ENCODE assay signal across 9 cellular contexts in genomic region chr12:10392394-10392930, GRCh38. TPM values are rescaled to one million over a fixed set of nuclear protein-coding genes. Genes with fewer than 3 reads are reported as not detected.
DNase-seq lines count a peak whose midpoint lies in the region; ATAC-seq and TF ChIP-seq lines count a peak whose summit lies in the region.
"Had no signal": no experiment of that assay in that cellular context is flagged by ENCODE, and none has a peak within 500 bp of the region (broad histone marks: within the 10 kb centered on the region; RNA-seq: fewer than 3 reads in every experiment).

No MANE protein-coding gene starts in this region.

- H3K27ac ChIP-seq in CD8-positive, alpha-beta memory T cell (ENCODE audit: low read depth, low read length): peak overlapping the region; percentile 54
- H3K27ac ChIP-seq in RWPE2 (ENCODE audit: poor library complexity, severe bottlenecking) (peak overlapping the region; percentile 81), gastroesophageal sphincter (peak overlapping the region in 1 of 4 donors; percentile 3), coronary artery (no peak overlapping the region)

- peaks cover 57 to 69% (median 57%) of the 10 kb centered on the region in 3 donors for H3K4me1 Mint-ChIP-seq in CD8-positive, alpha-beta memory T cell

- H3K9me3 ChIP-seq in CD8-positive, alpha-beta memory T cell (ENCODE audit: low read length): no peaks in the 10 kb centered on the region
- H3K9me3 ChIP-seq in RWPE2 (ENCODE audit: severe bottlenecking) (no peaks in the 10 kb centered on the region), gastroesophageal sphincter (no peaks in the 10 kb centered on the region)

- no peaks in the 10 kb centered on the region for H3K27me3 ChIP-seq in CD8-positive, alpha-beta memory T cell (ENCODE audit: insufficient read depth, low read length, poor library complexity, severe bottlenecking)
- H3K27me3 ChIP-seq in RWPE2 (ENCODE audit: insufficient read depth, poor library complexity, severe bottlenecking) (no peaks in the 10 kb centered on the region), gastroesophageal sphincter (no peaks in the 10 kb centered on the region)

- peak overlapping the region; percentile 89 to 99 (median 98) for H3K27ac Mint-ChIP-seq in CD8-positive, alpha-beta memory T cell

- TF ChIP-seq POLR2A in gastroesophageal sphincter (IDR thresholded peaks at IDR 0.05): no peak

- ATAC-seq in GM19455 (IDR thresholded peaks at IDR 0.05; ENCODE audit: unreplicated experiment) (peak; percentile 55), HG03571 (IDR thresholded peaks at IDR 0.05; ENCODE audit: unreplicated experiment) (peak; percentile 77), RWPE2 (ENCODE audit: low read depth) (peak; percentile 79), gastroesophageal sphincter (peak; percentile 79)
- peak; percentile 44 for ATAC-seq in stimulated activated naive CD8-positive, alpha-beta T cell treated with anti-CD3 and anti-CD28 coated beads, Interleukin-15, Interleukin-2, amounts not matched to agents 100 U/mL and 50 U/mL, for 24 hours

- no peak for TF ChIP-seq EP300 in gastroesophageal sphincter (IDR thresholded peaks at IDR 0.05)

- H3K27me3 Mint-ChIP-seq in CD8-positive, alpha-beta memory T cell: no peaks in the 10 kb centered on the region

- POLR2A ChIA-PET in CD8-positive, alpha-beta memory T cell (lab: Charles Lee): interaction anchor here (0.6 to 1.5 kb wide), 8 partner anchors 11 to 167 kb away, joined by 3 to 9 read pairs (median 3); partner anchors contain the start of gene KLRC4

- peaks cover 39% of the 10 kb centered on the region for H3K4me1 ChIP-seq in CD8-positive, alpha-beta memory T cell (ENCODE audit: insufficient read depth, low read length)
- H3K4me1 ChIP-seq in RWPE2 (ENCODE audit: insufficient read depth, poor library complexity, severe bottlenecking): peaks cover 36% of the 10 kb centered on the region
- peaks cover 0 to 27% (median 4%) of the 10 kb centered on the region in 3 donors for H3K4me1 ChIP-seq in gastroesophageal sphincter

- CTCF ChIA-PET in CD8-positive, alpha-beta memory T cell (lab: Charles Lee): interaction anchor here (0.7 to 3.5 kb wide), 5 partner anchors 15 to 166 kb away, joined by 3 to 24 read pairs (median 4); no protein-coding TSS in a partner anchor

- no peak overlapping the region for H3K4me3 ChIP-seq in CD8-positive, alpha-beta memory T cell (ENCODE audit: low read length)
- H3K4me3 ChIP-seq in RWPE2 (ENCODE audit: severe bottlenecking) (no peak overlapping the region), gastroesophageal sphincter (no peak overlapping the region), coronary artery (no peak overlapping the region)

- TF ChIP-seq CTCF in RWPE2 (IDR thresholded peaks at IDR 0.05; ENCODE audit: poor library complexity, severe bottlenecking) (no peak), gastroesophageal sphincter (IDR thresholded peaks at IDR 0.05) (no peak), coronary artery (IDR thresholded peaks at IDR 0.05) (no peak)

- peak in 4 of 5 donors; percentile 38 to 73 (median 54) for DNase-seq in CD8-positive, alpha-beta memory T cell
- DNase-seq in RWPE2 (ENCODE audit: low spot score) (peak; percentile 62), coronary artery (ENCODE audit: low spot score) (no peak)
- peak; percentile 58 for DNase-seq in stimulated activated naive CD8-positive, alpha-beta T cell treated with anti-CD3 and anti-CD28 coated beads, Interleukin-15, Interleukin-2, amounts not matched to agents 100 U/mL and 50 U/mL, for 24 hours
- DNase-seq in activated CD4-positive, alpha-beta T cell treated with anti-CD3 and anti-CD28 coated beads, Interleukin-2, amount 50 U/mL, for 4 hours: no peak

- peak overlapping the region; percentile 74 to 90 (median 81) for H3K4me3 Mint-ChIP-seq in CD8-positive, alpha-beta memory T cell

- peaks cover 0 to 35% (median 13%) of the 10 kb centered on the region in 3 donors for H3K36me3 Mint-ChIP-seq in CD8-positive, alpha-beta memory T cell

- no peaks in the 10 kb centered on the region for H3K9me3 Mint-ChIP-seq in CD8-positive, alpha-beta memory T cell

- H3K36me3 ChIP-seq in CD8-positive, alpha-beta memory T cell (ENCODE audit: insufficient read depth, low read length): no peaks in the 10 kb centered on the region
- H3K36me3 ChIP-seq in RWPE2 (ENCODE audit: low read depth): no peaks in the 10 kb centered on the region
- H3K36me3 ChIP-seq in gastroesophageal sphincter: no peaks in the 10 kb centered on the region

- 32 to 34% methylated on average over 7 of the region's 7 CpGs for WGBS in gastroesophageal sphincter (ENCODE audit: low coverage in 1 of 2), 2 donors

RNA-seq across cellular contexts. Expression of gene KLRK1, which starts 2.6 kb away (rescaled TPM):
- 100 to 1,000 TPM; 145 to 161 TPM for total RNA-seq in CD8-positive, alpha-beta memory T cell
- polyA plus RNA-seq in CD8-positive, alpha-beta memory T cell: 562 TPM
- 1 to 10 TPM in 2 of 4 donors, under 1 TPM in 2; 0.57 to 2.0 (median 0.97) TPM for total RNA-seq in gastroesophageal sphincter
- total RNA-seq: epithelial cell of proximal tubule had no signal

RNA-seq across cellular contexts. Expression of gene KLRC4, which starts 17.1 kb away (rescaled TPM):
- 10 to 100 TPM; 10.7 to 16.2 TPM for total RNA-seq in CD8-positive, alpha-beta memory T cell
- polyA plus RNA-seq in CD8-positive, alpha-beta memory T cell: 3.4 TPM
- total RNA-seq in gastroesophageal sphincter: 1 to 10 TPM in 1 of 4 donors, not detected in 3; 2.3 TPM
- total RNA-seq: epithelial cell of proximal tubule had no signal

RNA-seq across cellular contexts. Expression of gene KLRC3, which starts 27.9 kb away (rescaled TPM):
- total RNA-seq in CD8-positive, alpha-beta memory T cell: 1 to 10 TPM; 3.0 to 3.2 TPM
- 7.1 TPM for polyA plus RNA-seq in CD8-positive, alpha-beta memory T cell
- not detected for total RNA-seq in gastroesophageal sphincter
- total RNA-seq: epithelial cell of proximal tubule had no signal

RNA-seq across cellular contexts. Expression of gene KLRC2, which starts 43.3 kb away (rescaled TPM):
- total RNA-seq in CD8-positive, alpha-beta memory T cell: 1 to 10 TPM; 4.9 to 5.7 TPM
- polyA plus RNA-seq in CD8-positive, alpha-beta memory T cell: 13.3 TPM
- total RNA-seq in gastroesophageal sphincter: under 1 TPM in 1 of 4 donors, not detected in 3; 0.40 TPM
- total RNA-seq: epithelial cell of proximal tubule had no signal

Comparison
In these comparisons a context has a peak if more than half of its experiments do, and no peak if none do; other contexts are left out.
1. DNase-seq: peak in CD8-positive, alpha-beta memory T cell (4 of 5), RWPE2 (single experiment) and stimulated activated naive CD8-positive, alpha-beta T cell treated with anti-CD3 and anti-CD28 coated beads, Interleukin-15, Interleukin-2, amounts not matched to agents 100 U/mL and 50 U/mL, for 24 hours (single experiment); none in coronary artery (single experiment) and activated CD4-positive, alpha-beta T cell treated with anti-CD3 and anti-CD28 coated beads, Interleukin-2, amount 50 U/mL, for 4 hours (0 of 2).
2. H3K27ac ChIP-seq: peak in CD8-positive, alpha-beta memory T cell (single experiment) and RWPE2 (single experiment); none in coronary artery (0 of 2).
3. RNA of gene KLRK1, which starts 2.6 kb away (total RNA-seq): 145 to 161 TPM in CD8-positive, alpha-beta memory T cell; 0.57 to 2.0 TPM in gastroesophageal sphincter; every median in the first group is over 10 times any median in the second.
4. Peak in every context shown above with its lines, with median percentiles within 50 percentile points of each other: ATAC-seq.